ENCODE assay signal across 9 cellular contexts in genomic region chr1:19452221-19452663, GRCh38.
DNase-seq lines count a peak whose midpoint lies in the region; ATAC-seq lines count a peak whose summit lies in the region.
"Had no signal": no experiment of that assay in that cellular context is flagged by ENCODE, and none has a peak within 500 bp of the region (broad histone marks: within the 10 kb centered on the region; RNA-seq: fewer than 3 reads in every experiment).

No MANE protein-coding gene starts in this region.

- peaks cover 72 to 97% of the 10 kb centered on the region in 2 donors for H3K4me1 Mint-ChIP-seq in stimulated activated naive B cell treated with anti-CD40 and anti-IgM and Interleukin-4, amounts not matched to agents 10 μg/mL and 1 μg/mL and 100 μg/mL, for 72 hours

- no peak for ATAC-seq in stimulated activated naive B cell treated with anti-CD40 and anti-IgM and Interleukin-4, amounts not matched to agents 10 μg/mL and 1 μg/mL and 100 μg/mL, for 72 hours (replicated peaks)
- no peak for ATAC-seq in HG02970 (IDR thresholded peaks at IDR 0.05; ENCODE audit: low FRiP score, unreplicated experiment)

- no peaks in the 10 kb centered on the region for H3K9me3 Mint-ChIP-seq in stimulated activated naive B cell treated with anti-CD40 and anti-IgM and Interleukin-4, amounts not matched to agents 10 μg/mL and 1 μg/mL and 100 μg/mL, for 72 hours

- H3K27me3 Mint-ChIP-seq in stimulated activated naive B cell treated with anti-CD40 and anti-IgM and Interleukin-4, amounts not matched to agents 10 μg/mL and 1 μg/mL and 100 μg/mL, for 72 hours, result no peaks in the 10 kb centered on the region

- H3K27ac Mint-ChIP-seq in stimulated activated naive B cell treated with anti-CD40 and anti-IgM and Interleukin-4, amounts not matched to agents 10 μg/mL and 1 μg/mL and 100 μg/mL, for 72 hours, result peak overlapping the region; percentile 5

- H3K36me3 Mint-ChIP-seq in stimulated activated naive B cell treated with anti-CD40 and anti-IgM and Interleukin-4, amounts not matched to agents 10 μg/mL and 1 μg/mL and 100 μg/mL, for 72 hours, result peaks cover 31 to 47% of the 10 kb centered on the region in 2 donors

- peak overlapping the region in 1 of 2 donors; percentile 37 for H3K4me3 Mint-ChIP-seq in stimulated activated naive B cell treated with anti-CD40 and anti-IgM and Interleukin-4, amounts not matched to agents 10 μg/mL and 1 μg/mL and 100 μg/mL, for 72 hours

- DNase-seq in ELR (ENCODE audit: low read depth), result peak; percentile 70
- DNase-seq in iris pigment epithelial cell (ENCODE audit: low read depth), result peak; percentile 63
- DNase-seq in stimulated activated naive B cell treated with anti-CD40 and anti-IgM and Interleukin-4, amounts not matched to agents 10 μg/mL and 1 μg/mL and 100 μg/mL, for 72 hours, result no peak
- no peak for DNase-seq in dedifferentiated amniotic fluid mesenchymal stem cell (ENCODE audit: extremely low spot score)
- DNase-seq in NOMO-1 treated with DMSO at 0.1 percent for 48 hours (lab: John Stamatoyannopoulos, UW; ENCODE audit: unreplicated experiment), result no peak
- DNase-seq in DMS153 treated with DMSO at 0.1 percent for 48 hours (lab: John Stamatoyannopoulos, UW; ENCODE audit: unreplicated experiment), result no peak
- DNase-seq: activated T-cell treated with anti-CD3 and anti-CD28 coated beads for 4 hours had no signal

- peak overlapping the region; percentile 69 for H3K27ac ChIP-seq in angular gyrus (ENCODE audit: low read depth, low read length)

Comparison
In these comparisons a context has a peak if more than half of its experiments do, and no peak if none do; other contexts are left out.
1. DNase-seq: peak in ELR (single experiment) and iris pigment epithelial cell (single experiment); none in stimulated activated naive B cell treated with anti-CD40 and anti-IgM and Interleukin-4, amounts not matched to agents 10 μg/mL and 1 μg/mL and 100 μg/mL, for 72 hours (single experiment), dedifferentiated amniotic fluid mesenchymal stem cell (single experiment), NOMO-1 treated with DMSO at 0.1 percent for 48 hours (single experiment) and DMS153 treated with DMSO at 0.1 percent for 48 hours (single experiment).